Comparison of ENCODE assay signal across 15 cellular contexts in the genomic region with DNA sequence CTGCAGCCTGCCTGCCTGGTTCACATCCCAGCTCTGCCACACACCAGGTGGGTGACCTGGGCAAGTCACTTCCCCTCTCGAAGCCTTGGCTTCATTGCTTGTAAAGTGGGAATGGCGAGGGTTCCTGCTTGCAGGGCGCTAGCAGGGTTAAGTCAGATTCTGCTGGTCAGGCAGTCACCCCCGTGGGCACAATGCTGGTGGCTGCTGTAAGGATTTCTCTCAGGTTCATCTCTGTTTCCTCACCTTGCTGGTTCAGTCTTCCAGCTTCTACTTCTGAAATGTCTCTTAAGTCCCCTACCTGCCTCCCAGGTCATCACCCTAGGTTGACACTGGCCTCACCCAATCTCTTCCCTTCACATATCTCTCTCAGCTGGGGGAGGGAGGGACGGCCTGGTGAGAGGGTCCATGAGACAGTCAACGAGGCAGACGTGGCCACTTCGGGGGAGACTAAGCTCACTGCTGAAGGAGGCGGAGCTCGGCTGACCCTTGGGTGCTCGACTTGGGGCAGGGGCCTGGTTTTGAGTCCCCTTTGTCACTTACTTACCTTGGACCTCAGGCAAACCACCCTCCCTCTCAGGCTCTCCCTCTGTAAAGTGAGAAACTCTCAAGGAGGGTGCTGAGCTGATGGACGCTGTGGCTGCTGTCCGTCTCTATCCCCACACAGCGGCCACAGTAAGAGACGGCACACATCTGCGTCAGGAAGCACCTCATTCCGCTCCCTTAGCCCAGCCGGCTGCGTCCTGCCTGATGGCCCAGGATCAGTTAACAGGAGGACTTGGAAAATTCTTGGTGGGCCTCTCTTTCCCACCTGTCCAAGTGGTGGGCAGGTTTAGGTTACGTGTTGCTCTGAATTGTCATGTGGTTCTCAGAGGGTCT. TPM values are rescaled to one million over a fixed set of nuclear protein-coding genes. Genes with fewer than 3 reads are reported as not detected.
DNase-seq lines count a peak whose midpoint lies in the region; ATAC-seq and TF ChIP-seq lines count a peak whose summit lies in the region.
"Had no signal": no experiment of that assay in that cellular context is flagged by ENCODE, and none has a peak within 500 bp of the region (broad histone marks: within the 10 kb centered on the region; RNA-seq: fewer than 3 reads in every experiment).

No MANE protein-coding gene starts in this region.

- no peak overlapping the region for H3K4me2 ChIP-seq in mammary epithelial cell (ENCODE audit: insufficient read depth, low read depth, low read length)
- H3K4me2 ChIP-seq: SK-N-SH had no signal

- no peak for TF ChIP-seq POLR2A in breast epithelium (IDR thresholded peaks at IDR 0.05)
- no peak for TF ChIP-seq POLR2A in uterus (IDR thresholded peaks at IDR 0.05)

- H3K27ac ChIP-seq in breast epithelium (peak overlapping the region; percentile 33 to 64), mammary epithelial cell (ENCODE audit: insufficient read depth, low read depth, low read length) (no peak overlapping the region), duodenal mucosa (ENCODE audit: low read depth, low read length) (peak overlapping the region; percentile 58), uterus (peak overlapping the region; percentile 8 to 56)
- no peak overlapping the region for H3K27ac ChIP-seq in CD4-positive, alpha-beta T cell (ENCODE audit: low read depth, low read length)
- H3K27ac ChIP-seq: suprapubic skin had no signal

- H3K4me1 Mint-ChIP-seq in nephron progenitor cell = peaks cover 27% of the 10 kb centered on the region
- peaks cover 11% of the 10 kb centered on the region for H3K4me1 Mint-ChIP-seq in CD4-positive, alpha-beta T cell (ENCODE audit: low read depth)

- POLR2A ChIA-PET in CD4-positive, alpha-beta T cell (lab: Charles Lee) = no interaction called here

- no peak overlapping the region for H3K4me3 Mint-ChIP-seq in nephron progenitor cell
- no peak overlapping the region for H3K4me3 Mint-ChIP-seq in CD4-positive, alpha-beta T cell

- no peaks in the 10 kb centered on the region for H4K20me1 ChIP-seq in mammary epithelial cell (ENCODE audit: insufficient read depth, low read length)

- H3K4me3 ChIP-seq in breast epithelium = no peak overlapping the region
- no peak overlapping the region for H3K4me3 ChIP-seq in mammary epithelial cell (replicated peaks in 1 of 3; ENCODE audit: insufficient read depth in 1 of 3, low read depth in 2 of 3, low read length in 3 of 3)
- H3K4me3 ChIP-seq in duodenal mucosa (ENCODE audit: low read depth in 1 of 2, low read length in 2 of 2) = no peak overlapping the region
- no peak overlapping the region for H3K4me3 ChIP-seq in uterus
- H3K4me3 ChIP-seq: mucosa of descending colon, suprapubic skin had no signal

- H3K36me3 ChIP-seq in breast epithelium (no peaks in the 10 kb centered on the region), mammary epithelial cell (ENCODE audit: insufficient read depth, low read length) (no peaks in the 10 kb centered on the region), duodenal mucosa (ENCODE audit: control insufficient read depth in 1 of 2, insufficient read depth in 2 of 2, low read length in 2 of 2) (peaks cover 11 to 62% of the 10 kb centered on the region in 2 donors), uterus (no peaks in the 10 kb centered on the region)

- peak overlapping the region; percentile 14 for H3K27ac Mint-ChIP-seq in nephron progenitor cell
- no peak overlapping the region for H3K27ac Mint-ChIP-seq in CD4-positive, alpha-beta T cell

- H3K9me3 ChIP-seq in breast epithelium (no peaks in the 10 kb centered on the region), mammary epithelial cell (replicated peaks; ENCODE audit: insufficient read depth, low read length) (no peaks in the 10 kb centered on the region), duodenal mucosa (ENCODE audit: control insufficient read depth in 1 of 2, low read length in 2 of 2) (no peaks in the 10 kb centered on the region), uterus (no peaks in the 10 kb centered on the region)
- no peaks in the 10 kb centered on the region for H3K9me3 ChIP-seq in CD4-positive, alpha-beta T cell (ENCODE audit: control insufficient read depth, low read length)
- H3K9me3 ChIP-seq: mucosa of descending colon, SK-N-SH, suprapubic skin had no signal

- in situ Hi-C loops in mammary epithelial cell (cut with MboI; ENCODE audit: low sequenced_read_pairs in 2 of 2) = no loop called here

- ATAC-seq in CD4-positive, alpha-beta T cell (ENCODE audit: poor library complexity) = no peak
- ATAC-seq: mucosa of descending colon had no signal

- intact Hi-C loops in breast epithelium (cut with DNase I; ENCODE audit: low total_unique reads) = no loop called here
- intact Hi-C loops in mammary epithelial cell (cut with micrococcal nuclease) = no loop called here
- intact Hi-C loops in uterus (cut with DNase I; ENCODE audit: low total_unique reads) = no loop called here
- intact Hi-C loops in CD4-positive, alpha-beta T cell (cut with DNase I, micrococcal nuclease) = no loop called here

- H3K9me3 Mint-ChIP-seq in nephron progenitor cell = no peaks in the 10 kb centered on the region
- no peaks in the 10 kb centered on the region for H3K9me3 Mint-ChIP-seq in CD4-positive, alpha-beta T cell

- H3K9ac ChIP-seq in mammary epithelial cell (ENCODE audit: insufficient read depth, low read length) (no peak overlapping the region), duodenal mucosa (ENCODE audit: low read depth in 1 of 2, low read length in 2 of 2) (no peak overlapping the region)
- H3K9ac ChIP-seq: SK-N-SH had no signal

- dilution Hi-C loops in mammary epithelial cell (cut with HindIII; ENCODE audit: low sequenced_read_pairs) = loop anchor here (5.0 kb wide), 2 partner anchors 39 to 99 kb away; no protein-coding TSS in a partner anchor

- WGBS in mammary epithelial cell (ENCODE audit: low coverage, missing lambda C conversion rate) = 89% methylated on average over 18 of the region's 20 CpGs

- H3K36me3 Mint-ChIP-seq in nephron progenitor cell (ENCODE audit: low read depth) = no peaks in the 10 kb centered on the region
- H3K36me3 Mint-ChIP-seq in CD4-positive, alpha-beta T cell (ENCODE audit: low read depth) = no peaks in the 10 kb centered on the region

- BruUV-seq in mammary epithelial cell (replicated peaks; lab: Mats Ljungman, UMichigan) = no TSS peak

- no peaks in the 10 kb centered on the region for H3K27me3 ChIP-seq in breast epithelium
- no peaks in the 10 kb centered on the region for H3K27me3 ChIP-seq in mammary epithelial cell (ENCODE audit: insufficient read depth, low read length)
- H3K27me3 ChIP-seq in duodenal mucosa (ENCODE audit: control insufficient read depth in 1 of 2, insufficient read depth in 2 of 2, low read length in 2 of 2) = no peaks in the 10 kb centered on the region
- H3K27me3 ChIP-seq in uterus = no peaks in the 10 kb centered on the region
- no peaks in the 10 kb centered on the region for H3K27me3 ChIP-seq in CD4-positive, alpha-beta T cell (ENCODE audit: control insufficient read depth, insufficient read depth, low read length)
- H3K27me3 ChIP-seq: suprapubic skin had no signal

- no peak overlapping the region for H2AFZ ChIP-seq in mammary epithelial cell (ENCODE audit: low read depth, low read length)

- H3K4me1 ChIP-seq in breast epithelium (peaks cover 20 to 21% of the 10 kb centered on the region in 2 donors), mammary epithelial cell (ENCODE audit: insufficient read depth, low read length) (peaks cover 16% of the 10 kb centered on the region), duodenal mucosa (ENCODE audit: control insufficient read depth in 1 of 2, insufficient read depth in 2 of 2, low read length in 2 of 2) (peaks cover 0 to 3% of the 10 kb centered on the region in 2 donors), uterus (no peaks in the 10 kb centered on the region)

- DNase-seq in breast epithelium (ENCODE audit: low spot score in 2 of 2) (no peak), mammary epithelial cell (no peak), nephron progenitor cell (no peak), uterus (peak in 1 of 2 donors; percentile 25), AG08396 (ENCODE audit: low spot score) (no peak)
- DNase-seq in stimulated activated CD4-positive, alpha-beta T cell treated with anti-CD3 and anti-CD28 coated beads, Interleukin-2, amount 100 ng/mL, for 24 hours = no peak
- DNase-seq in CD4-positive, alpha-beta T cell = no peak
- DNase-seq: activated CD4-positive, CD25-positive, alpha-beta regulatory T cell treated with anti-CD3 and anti-CD28 coated beads, Interleukin-2, amount 50 U/mL, for 72 hours; NCI-H1436; SK-N-SH; stimulated activated CD4-positive, alpha-beta T cell treated with anti-CD3 and anti-CD28 coated beads, Interleukin-4, amount 100 ng/mL, for 1 hour; T-helper 9 cell had no signal

- CTCF ChIA-PET in mammary epithelial cell (lab: Charles Lee; ENCODE audit: low non-redundant PET) = no interaction called here
- CTCF ChIA-PET in CD4-positive, alpha-beta T cell (lab: Charles Lee) = no interaction called here

- H3K79me2 ChIP-seq in mammary epithelial cell (ENCODE audit: insufficient read depth, low read length) = no peaks in the 10 kb centered on the region

- TF ChIP-seq CTCF in breast epithelium (IDR thresholded peaks at IDR 0.05) (no peak), mammary epithelial cell (conservative IDR thresholded peaks at IDR 0.05 in 1 of 2, IDR thresholded peaks at IDR 0.05 in 1 of 2; ENCODE audit: extremely low read depth in 1 of 2, insufficient read depth in 1 of 2, low read depth in 1 of 2, low read length in 2 of 2) (no peak), nephron progenitor cell (IDR thresholded peaks at IDR 0.05) (no peak), uterus (IDR thresholded peaks at IDR 0.05) (no peak)
- TF ChIP-seq CTCF in CD4-positive, alpha-beta T cell (IDR thresholded peaks at IDR 0.05) = no peak

- peaks cover 2% of the 10 kb centered on the region for H3K27me3 Mint-ChIP-seq in nephron progenitor cell (ENCODE audit: low read depth, poor library complexity)
- peaks cover 8% of the 10 kb centered on the region for H3K27me3 Mint-ChIP-seq in CD4-positive, alpha-beta T cell

RNA-seq across cellular contexts. Expression of a gene that starts 11.4 kb away (rescaled TPM):
- total RNA-seq in breast epithelium (100 to 1,000 TPM; 158 to 272 (median 163) TPM), mammary epithelial cell (10 to 100 TPM; 22.6 to 74.2 TPM), uterus (100 to 1,000 TPM in 2 of 4 donors, 10 to 100 TPM in 2; 72.9 to 280 (median 111) TPM)
- polyA plus RNA-seq in mammary epithelial cell = 33.6 TPM
- 27.1 TPM for polyA minus RNA-seq in mammary epithelial cell
- total RNA-seq in CD4-positive, alpha-beta T cell = 10 to 100 TPM; 11.1 to 11.4 TPM

Comparison
In these comparisons a context has a peak if more than half of its experiments do, and no peak if none do; other contexts are left out.
1. H3K27ac ChIP-seq: peak in breast epithelium (2 of 2), duodenal mucosa (single experiment) and uterus (2 of 2); none in mammary epithelial cell (single experiment) and CD4-positive, alpha-beta T cell (single experiment).